25 cellular contexts compared by ENCODE assay signal in genomic region chr6:157386454-157386853, GRCh38. TPM values are rescaled to one million over a fixed set of nuclear protein-coding genes. Genes with fewer than 3 reads are reported as not detected.
DNase-seq lines count a peak whose midpoint lies in the region; ATAC-seq, FAIRE-seq and TF ChIP-seq lines count a peak whose summit lies in the region.
"Had no signal": no experiment of that assay in that cellular context is flagged by ENCODE, and none has a peak within 500 bp of the region (broad histone marks: within the 10 kb centered on the region; RNA-seq: fewer than 3 reads in every experiment).

No MANE protein-coding gene starts in this region.

- TF ChIP-seq RAD21 in K562 (CRISPR knock-in tag; conservative IDR thresholded peaks at IDR 0.05 in 1 of 2, IDR thresholded peaks at IDR 0.05 in 1 of 2) = no peak
- peak; percentile 35 for TF ChIP-seq RAD21 in neural cell (conservative IDR thresholded peaks at IDR 0.05)

- BruUV-seq in K562 (replicated peaks; lab: Mats Ljungman, UMichigan) (no TSS peak), PC-9 (replicated peaks; lab: Mats Ljungman, UMichigan) (no TSS peak)

- in situ Hi-C loops in K562 (cut with MboI) = no loop called here

- H3F3A ChIP-seq in neural cell (ENCODE audit: insufficient read depth, low read length, poor library complexity, severe bottlenecking) (peaks cover 2% of the 10 kb centered on the region), PC-9 (ENCODE audit: insufficient read depth, low read depth) (no peaks in the 10 kb centered on the region)

- no peak overlapping the region for H3K27ac ChIP-seq in K562 (ENCODE audit: extremely low read depth, low read depth, low read length)
- peak overlapping the region; percentile 46 for H3K27ac ChIP-seq in neural cell (ENCODE audit: low read length)
- H3K27ac ChIP-seq in PC-9 = no peak overlapping the region
- no peak overlapping the region for H3K27ac ChIP-seq in esophagus squamous epithelium
- H3K27ac ChIP-seq: BLaER1 had no signal

- H3K27me3 ChIP-seq in K562 (ENCODE audit: control insufficient read depth in 2 of 2, insufficient read depth in 2 of 2, low read length in 2 of 2) (no peaks in the 10 kb centered on the region), neural cell (ENCODE audit: insufficient read depth, low read depth, low read length) (peaks cover 5% of the 10 kb centered on the region), PC-9 (ENCODE audit: insufficient read depth, low read depth) (no peaks in the 10 kb centered on the region), esophagus squamous epithelium (no peaks in the 10 kb centered on the region)
- H3K27me3 ChIP-seq: BE2C had no signal

- H3K9me2 ChIP-seq in neural cell (ENCODE audit: insufficient read depth, low read length) (no peaks in the 10 kb centered on the region), PC-9 (ENCODE audit: insufficient read depth) (no peaks in the 10 kb centered on the region)

- H3K9me1 ChIP-seq in K562 (ENCODE audit: control insufficient read depth, insufficient read depth, low read length) = peaks cover 3% of the 10 kb centered on the region

- H4K20me1 ChIP-seq in K562 (replicated peaks; ENCODE audit: control insufficient read depth, insufficient read depth, low read length) (peaks cover 10% of the 10 kb centered on the region), neural cell (ENCODE audit: insufficient read depth) (no peaks in the 10 kb centered on the region), PC-9 (ENCODE audit: insufficient read depth) (no peaks in the 10 kb centered on the region)

- POLR2A ChIA-PET in K562 (lab: Yijun Ruan, JAX) (interaction anchor here (0.5 to 3.5 kb wide), 4 partner anchors 9 to 676 kb away, joined by 3 to 18 read pairs (median 4); no protein-coding TSS in a partner anchor), PC-9 (lab: Charles Lee; ENCODE audit: unreplicated experiment) (no interaction called here)

- H3K4me2 ChIP-seq in K562 (ENCODE audit: insufficient read depth, low read length) = 0 out of 2 replicates have a peak overlapping the region, but pooled peaks have one; percentile 4
- H3K4me2 ChIP-seq in neural cell (ENCODE audit: low read length) = peak overlapping the region; percentile 40
- H3K4me2 ChIP-seq in PC-9 = no peak overlapping the region
- H3K4me2 ChIP-seq: BLaER1 had no signal

- TF ChIP-seq CTCF in K562 (IDR thresholded peaks at IDR 0.05 in 2 of 3, conservative IDR thresholded peaks at IDR 0.05 in 1 of 3; ENCODE audit: insufficient read depth in 2 of 3, low read depth in 1 of 3, low read length in 3 of 3) (no peak), neural cell (IDR thresholded peaks at IDR 0.05; ENCODE audit: poor library complexity, severe bottlenecking) (no peak), PC-9 (conservative IDR thresholded peaks at IDR 0.05) (no peak), esophagus squamous epithelium (IDR thresholded peaks at IDR 0.05) (no peak)

- TF ChIP-seq EP300 in K562 (IDR thresholded peaks at IDR 0.05; ENCODE audit: low read length) (no peak), neural cell (conservative IDR thresholded peaks at IDR 0.05; ENCODE audit: poor library complexity, severe bottlenecking) (peak; percentile 58)

- CTCF ChIA-PET in K562 (lab: Yijun Ruan, JAX; ENCODE audit: low intra/inter-chr PET ratio) = no interaction called here
- CTCF ChIA-PET in PC-9 (lab: Charles Lee) = no interaction called here

- H3K79me2 ChIP-seq in K562 (ENCODE audit: control insufficient read depth, insufficient read depth, low read length) (peaks cover 86% of the 10 kb centered on the region), neural cell (replicated peaks; ENCODE audit: insufficient read depth, low read length) (no peaks in the 10 kb centered on the region), PC-9 (ENCODE audit: low read depth) (peaks cover 30% of the 10 kb centered on the region)

- H2AFZ ChIP-seq in K562 (ENCODE audit: low read depth, low read length) = no peak overlapping the region
- no peak overlapping the region for H2AFZ ChIP-seq in neural cell (ENCODE audit: low read depth, low read length)
- H2AFZ ChIP-seq in PC-9 = no peak overlapping the region

- peak; percentile 49 for DNase-seq in SK-N-DZ (ENCODE audit: low spot score)
- peak in 1 of 4 experiments; percentile 48 for DNase-seq in K562 (ENCODE audit: extremely low read depth in 1 of 4, low spot score in 3 of 4)
- no peak for DNase-seq in PC-9
- DNase-seq in NOMO-1 (lab: John Stamatoyannopoulos, UW; ENCODE audit: unreplicated experiment in 2 of 2) = no peak
- DNase-seq in esophagus squamous epithelium (lab: John Stamatoyannopoulos, UW) = no peak
- DNase-seq: 8988T; ACHN; BE2C; C1 segment of cervical spinal cord; CD4-positive, alpha-beta memory T cell; CD4-positive, CD25-positive, alpha-beta regulatory T cell; CD8-positive, alpha-beta memory T cell; COR-L47; DMS 273 treated with DMSO at 0.1 percent for 48 hours; DMS153; DMS53; DMS79; DND-41; EL; GDM1 had no signal

- H3K36me3 ChIP-seq in K562 (ENCODE audit: control insufficient read depth, insufficient read depth, low read length) = peaks cover 23% of the 10 kb centered on the region
- H3K36me3 ChIP-seq in neural cell (ENCODE audit: insufficient read depth, low read length) = no peaks in the 10 kb centered on the region
- H3K36me3 ChIP-seq in PC-9 (ENCODE audit: low read depth) = no peaks in the 10 kb centered on the region
- no peaks in the 10 kb centered on the region for H3K36me3 ChIP-seq in esophagus squamous epithelium
- H3K36me3 ChIP-seq: BE2C, BLaER1 had no signal

- no peak for TF ChIP-seq POLR2A in K562 (conservative IDR thresholded peaks at IDR 0.05)
- TF ChIP-seq POLR2A in esophagus squamous epithelium (IDR thresholded peaks at IDR 0.05) = no peak

- FAIRE-seq in K562 (lab: Jason Lieb, UNC) = no peak
- FAIRE-seq: A204.1, GM12891 had no signal

- H3K4me3 ChIP-seq in K562 (no peak overlapping the region), neural cell (ENCODE audit: low read length) (peak overlapping the region; percentile 41), PC-9 (no peak overlapping the region), esophagus squamous epithelium (no peak overlapping the region)
- H3K4me3 ChIP-seq: BLaER1 had no signal

- WGBS in K562 (ENCODE audit: insufficient coverage, low coverage, missing lambda C conversion rate) = 43% methylated on average over 3 of the region's 3 CpGs
- WGBS in esophagus squamous epithelium, 2 donors = 87 to 92% methylated on average over 3 of the region's 3 CpGs

- H3K4me1 ChIP-seq in K562 (replicated peaks in 1 of 2; ENCODE audit: control insufficient read depth in 2 of 2, insufficient read depth in 2 of 2, low read length in 2 of 2) (peaks cover 6 to 33% of the 10 kb centered on the region in 2 experiments; a peak in 4 of 5 replicates), PC-9 (replicated peaks; ENCODE audit: insufficient read depth) (peaks cover 15% of the 10 kb centered on the region), esophagus squamous epithelium (peaks cover 5 to 22% (median 11%) of the 10 kb centered on the region in 3 donors)
- H3K4me1 ChIP-seq: BE2C had no signal

- H3K9ac ChIP-seq in K562 (ENCODE audit: insufficient read depth in 1 of 2, low read depth in 2 of 2, low read length in 2 of 2) (peak overlapping the region in 1 of 2 experiments; percentile 39; a peak in 1 of 4 replicates), neural cell (ENCODE audit: low read length) (peak overlapping the region; percentile 24)
- H3K9ac ChIP-seq: BLaER1 had no signal

- intact Hi-C loops in K562 (cut with micrococcal nuclease) (no loop called here), PC-9 (cut with micrococcal nuclease; ENCODE audit: unreplicated experiment) (no loop called here), esophagus squamous epithelium (cut with DNase I) (no loop called here)

- ATAC-seq in K562 (peak; percentile 53), GM18907 (IDR thresholded peaks at IDR 0.05; ENCODE audit: unreplicated experiment) (no peak)

- H3K9me3 ChIP-seq in K562 (replicated peaks; ENCODE audit: control insufficient read depth, insufficient read depth, low read depth, low read length) (peaks cover 16% of the 10 kb centered on the region), neural cell (ENCODE audit: low read length) (peaks cover 10% of the 10 kb centered on the region), PC-9 (ENCODE audit: insufficient read depth, low read depth) (peaks cover 15% of the 10 kb centered on the region), esophagus squamous epithelium (peaks cover 0 to 14% (median 0%) of the 10 kb centered on the region in 3 donors)
- H3K9me3 ChIP-seq: BE2C had no signal

TF ChIP-seq in K562, 482 proteins besides CTCF, POLR2A, EP300 and RAD21 (continues in another document):
- TF ChIP-seq L3MBTL2 (IDR thresholded peaks at IDR 0.05) (peak; percentile 16; the same call in 1 of the 2 replicates), GTF2E2 (tag; IDR thresholded peaks at IDR 0.05) (no peak)

RNA-seq across cellular contexts. Expression of gene ZDHHC14, which starts 5.5 kb away (rescaled TPM):
- 5.5 and 5.8 TPM in 2 replicates for polyA plus RNA-seq in SK-N-DZ (2014; cell fraction: cytosol; rRNA removed)
- polyA plus RNA-seq in SK-N-DZ (2014; cell fraction: nucleus; rRNA removed) = 5.4 and 6.8 TPM in 2 replicates
- 37.6 and 49.9 TPM in 2 replicates for total RNA-seq in K562 (2011; cell fraction: chromatin; rRNA removed; ENCODE audit: low replicate concordance)
- total RNA-seq in K562 (2011; cell fraction: nucleolus; rRNA removed) = 23.3 and 28.0 TPM in 2 replicates
- 34.2 and 58.8 TPM in 2 replicates for total RNA-seq in K562 (2011; cell fraction: nucleoplasm; rRNA removed)
- total RNA-seq in K562 (2014; rRNA removed) (17.2 and 20.6 TPM in 2 replicates), K562 (2014; rRNA removed; fragmentation: Illumina TruSeq; extraction: Trizol) (9.3 and 10.2 TPM in 2 replicates), K562 (2015; rRNA removed; fragmentation: Illumina TruSeq; extraction: Trizol) (12.1 and 13.8 TPM in 2 replicates), K562 (2021) (23.1 and 24.2 TPM in 2 replicates), PC-9 (2021) (5.6 and 6.8 TPM in 2 replicates), esophagus squamous epithelium (10 to 100 TPM in 1 of 4 donors, 1 to 10 TPM in 3; 6.1 to 15.6 (median 6.9) TPM)
- polyA plus RNA-seq in K562 (2011; rRNA removed) (6.1 and 9.4 TPM in 2 replicates), K562 (2014; fragmentation: Illumina TruSeq; extraction: Trizol) (15.3 and 21.4 TPM in 2 replicates), K562 (2014; fragmentation: Nextera tagmentation; extraction: Ambion mirVana) (under 1 TPM; 0.92 to 0.98 TPM), K562 (2014; rRNA removed) (13.5 and 19.4 TPM in 2 replicates), neural cell (4.1 and 7.9 TPM in 2 replicates)
- polyA plus RNA-seq in K562 (2011; cell fraction: cytosol; rRNA removed) = 5.7 and 25.9 TPM in 2 replicates
- polyA plus RNA-seq in K562 (2011; cell fraction: nucleus; rRNA removed) = 9.8 and 25.2 TPM in 2 replicates
- polyA plus RNA-seq in K562 (2012) = 15.2 and 17.9 TPM in 2 replicates
- 4.9 and 9.7 TPM in 2 replicates for polyA minus RNA-seq in K562 (2011; rRNA and poly(A)+ RNA removed)
- polyA minus RNA-seq in K562 (2011; cell fraction: cytosol; rRNA and poly(A)+ RNA removed) = 5.5 and 9.4 TPM in 2 replicates
- 9.3 and 15.9 TPM in 2 replicates for polyA minus RNA-seq in K562 (2011; cell fraction: nucleus; rRNA and poly(A)+ RNA removed)
- polyA minus RNA-seq in neural cell = 5.9 and 7.8 TPM in 2 replicates
